Comparison of ENCODE assay signal across 18 cellular contexts in the genomic region with DNA sequence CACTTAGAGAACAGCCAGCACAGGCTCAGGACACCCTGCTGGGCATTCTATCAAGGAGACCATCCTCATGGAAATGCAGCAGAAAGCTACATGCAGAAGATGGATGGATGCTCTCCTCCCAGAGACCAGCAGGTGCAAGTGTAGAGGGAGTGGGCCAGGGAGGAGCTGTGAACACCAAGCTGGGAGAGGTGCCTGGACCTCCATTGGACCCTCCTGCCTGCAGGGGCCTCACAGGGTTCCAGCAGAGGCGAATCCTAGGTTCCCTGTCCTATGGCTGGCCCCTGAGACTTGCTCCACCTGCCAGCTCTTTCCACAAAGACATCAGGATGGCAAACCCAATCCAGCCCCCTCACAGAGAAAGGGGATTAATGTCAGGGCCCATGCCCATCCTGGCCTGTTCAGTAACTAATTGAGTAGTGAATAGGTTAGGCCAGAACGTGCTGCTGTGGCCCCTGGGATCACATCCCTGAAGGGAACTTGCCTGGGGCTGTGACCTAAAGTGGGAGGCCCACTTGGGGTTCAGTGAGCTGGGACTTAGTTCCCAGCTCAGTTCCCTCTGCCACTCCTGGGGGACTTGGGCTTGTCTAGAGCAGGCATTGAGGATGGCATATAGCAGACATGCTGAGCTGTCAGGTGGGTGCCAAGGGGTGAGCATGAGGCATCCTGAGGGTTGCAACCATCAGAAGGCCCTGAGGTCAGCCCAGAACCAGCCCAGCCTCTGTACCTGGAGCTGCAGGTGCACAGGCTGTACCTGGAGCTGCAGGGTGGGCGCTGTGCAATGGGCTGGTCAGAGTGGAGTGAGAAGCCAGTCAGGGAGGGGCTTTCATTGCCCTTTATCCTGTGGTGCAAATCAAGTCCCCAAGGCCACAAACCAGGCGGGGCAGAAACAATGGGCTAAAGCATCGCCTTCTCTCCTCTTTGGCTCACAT. TPM values are rescaled to one million over a fixed set of nuclear protein-coding genes. Genes with fewer than 3 reads are reported as not detected.
DNase-seq lines count a peak whose midpoint lies in the region; ATAC-seq and TF ChIP-seq lines count a peak whose summit lies in the region.
"Had no signal": no experiment of that assay in that cellular context is flagged by ENCODE, and none has a peak within 500 bp of the region (broad histone marks: within the 10 kb centered on the region; RNA-seq: fewer than 3 reads in every experiment).

No MANE protein-coding gene starts in this region.

- H3K9me3 Mint-ChIP-seq in type B pancreatic cell = no peaks in the 10 kb centered on the region
- H3K9me3 Mint-ChIP-seq: activated naive CD4-positive, alpha-beta T cell treated with anti-CD3 and anti-CD28 coated beads, Interleukin-2, amount 10 ng/mL, durations not matched to agents 7 days and 5 days had no signal

- TF ChIP-seq CTCF in type B pancreatic cell (conservative IDR thresholded peaks at IDR 0.05) = no peak

- H3K36me3 Mint-ChIP-seq in type B pancreatic cell = no peaks in the 10 kb centered on the region
- H3K36me3 Mint-ChIP-seq: activated naive CD4-positive, alpha-beta T cell treated with anti-CD3 and anti-CD28 coated beads, Interleukin-2, amount 10 ng/mL, durations not matched to agents 7 days and 5 days; CD14-positive monocyte had no signal

- no peaks in the 10 kb centered on the region for H3K27me3 Mint-ChIP-seq in type B pancreatic cell
- H3K27me3 Mint-ChIP-seq: activated CD4-positive, alpha-beta T cell treated with anti-CD3 and anti-CD28 coated beads for 36 hours had no signal

- intact Hi-C loops in Right ventricle myocardium superior (cut with DNase I) = loop anchor here (10.0 kb wide), 1 partner anchor 184 kb away; no protein-coding TSS in a partner anchor
- intact Hi-C loops in left cardiac atrium (cut with DNase I) = loop anchor here in 1 of 2 donors (10.0 kb wide), 1 partner anchor 184 kb away; no protein-coding TSS in a partner anchor

- H3K4me1 Mint-ChIP-seq in type B pancreatic cell (ENCODE audit: unreplicated experiment) = peaks cover 3% of the 10 kb centered on the region

- ATAC-seq in Right ventricle myocardium superior (ENCODE audit: poor library complexity) (no peak), left cardiac atrium (no peak), GM18870 (IDR thresholded peaks at IDR 0.05; ENCODE audit: unreplicated experiment) (no peak)
- ATAC-seq: activated CD4-positive, alpha-beta T cell treated with anti-CD3 and anti-CD28 coated beads for 36 hours; lower lobe of right lung had no signal

- peak overlapping the region; percentile 66 for H3K4me3 Mint-ChIP-seq in type B pancreatic cell

- no peak overlapping the region for H3K27ac Mint-ChIP-seq in type B pancreatic cell
- H3K27ac Mint-ChIP-seq: activated CD4-positive, alpha-beta T cell treated with anti-CD3 and anti-CD28 coated beads for 36 hours; activated naive CD4-positive, alpha-beta T cell treated with anti-CD3 and anti-CD28 coated beads, Interleukin-2, amount 10 ng/mL, durations not matched to agents 7 days and 5 days had no signal

- DNase-seq in Right ventricle myocardium superior (peak; percentile 33), left cardiac atrium (no peak), NCI-H69 (lab: John Stamatoyannopoulos, UW) (peak; percentile 11), mesenteric fat pad (ENCODE audit: low spot score) (peak; percentile 53), type B pancreatic cell (ENCODE audit: extremely low spot score, unreplicated experiment) (no peak), activated gamma-delta T cell treated with Interleukin-2 at 50 U/mL for 16 hours (no peak)
- DNase-seq: activated CD4-positive, alpha-beta T cell treated with anti-CD3 and anti-CD28 coated beads for 36 hours; activated naive CD4-positive, alpha-beta T cell treated with anti-CD3 and anti-CD28 coated beads, Interleukin-2, amount 10 ng/mL, durations not matched to agents 7 days and 5 days; central memory CD4-positive, alpha-beta T cell; lower lobe of right lung; MV-4-11; NCI-H1694; NCI-H526 treated with DMSO at 0.1 percent for 48 hours; occipital lobe; retina; T-helper 2 cell had no signal

RNA-seq across cellular contexts. Expression of a gene that starts 22.9 kb away (rescaled TPM):
- total RNA-seq in Right ventricle myocardium superior (2.4 TPM), left cardiac atrium (1 to 10 TPM; 3.9 to 4.7 TPM), mesenteric fat pad (5.1 TPM), type B pancreatic cell (ENCODE audit: low replicate concordance) (10.7 and 21.7 TPM in 2 replicates)

Comparison
In these comparisons a context has a peak if more than half of its experiments do, and no peak if none do; other contexts are left out.
1. DNase-seq: peak in Right ventricle myocardium superior (single experiment), NCI-H69 (single experiment) and mesenteric fat pad (single experiment); none in left cardiac atrium (single experiment), type B pancreatic cell (single experiment) and activated gamma-delta T cell treated with Interleukin-2 at 50 U/mL for 16 hours (single experiment).